ENCODE assay signal across 23 cellular contexts in the genomic region with DNA sequence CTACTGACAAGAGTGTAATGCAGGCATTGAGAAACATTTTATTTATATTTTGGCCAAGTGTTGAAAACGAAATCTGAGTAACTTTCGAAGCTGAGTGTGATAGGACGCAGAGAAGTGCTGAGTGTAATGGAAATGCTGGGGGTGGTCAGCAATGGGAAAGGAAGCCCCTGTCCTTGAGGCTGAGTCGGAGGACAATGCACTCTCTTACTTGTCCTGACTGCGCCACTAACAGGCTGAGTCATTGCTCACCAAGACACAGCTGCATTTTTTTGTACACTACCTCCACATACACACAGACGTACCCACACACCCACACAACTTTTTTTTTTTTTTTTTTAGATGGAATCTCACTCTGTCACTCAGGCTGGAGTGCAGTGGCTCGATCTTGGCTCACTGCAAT.
"Had no signal": no experiment of that assay in that cellular context is flagged by ENCODE, and none has a peak within 500 bp of the region (broad histone marks: within the 10 kb centered on the region; RNA-seq: fewer than 3 reads in every experiment).

No MANE protein-coding gene starts in this region.

- H3K4me3 Mint-ChIP-seq: activated CD8-positive, alpha-beta T cell treated with anti-CD3 and anti-CD28 coated beads for 36 hours; activated naive CD4-positive, alpha-beta T cell treated with anti-CD3 and anti-CD28 coated beads, Interleukin-2, amount 10 ng/mL, durations not matched to agents 7 days and 5 days; activated naive CD8-positive, alpha-beta T cell treated with anti-CD3 and anti-CD28 coated beads, Interleukin-2, amount 10 ng/mL, durations not matched to agents 7 days and 5 days; activated T-cell treated with anti-CD3 and anti-CD28 coated beads, Interleukin-2, amount 50 U/mL, for 72 hours; T-helper 17 cell had no signal

- DNase-seq: activated CD4-positive, CD25-positive, alpha-beta regulatory T cell; activated CD8-positive, alpha-beta memory T cell treated with anti-CD3 and anti-CD28 coated beads, Interleukin-2, amount 50 U/mL, for 4 hours; activated CD8-positive, alpha-beta T cell treated with anti-CD3 and anti-CD28 coated beads for 36 hours; activated gamma-delta T cell treated with Interleukin-2 at 50 U/mL for 16 hours; activated naive CD4-positive, alpha-beta T cell treated with anti-CD3 and anti-CD28 coated beads, Interleukin-2, amount 10 ng/mL, durations not matched to agents 7 days and 5 days; activated naive CD8-positive, alpha-beta T cell treated with anti-CD3 and anti-CD28 coated beads, Interleukin-2, amount 10 ng/mL, durations not matched to agents 7 days and 5 days; activated T-cell treated with anti-CD3 and anti-CD28 coated beads, Interleukin-2, amount 50 U/mL, for 72 hours; adrenal gland; anterior cingulate cortex; caudate nucleus; MG63; NCI-H1105 treated with DMSO at 0.1 percent for 48 hours; NCI-H1436 treated with DMSO at 0.1 percent for 48 hours; NCI-H187; NCI-H2081; NCI-H510A treated with DMSO at 0.1 percent for 48 hours; NCI-H69; Peyer's patch; SHP77 treated with DMSO at 0.1 percent for 48 hours; T-helper 17 cell; T-helper 9 cell had no signal

- H3K27me3 ChIP-seq: adrenal gland, breast epithelium, MG63, Peyer's patch had no signal

- ATAC-seq: activated CD8-positive, alpha-beta T cell treated with anti-CD3 and anti-CD28 coated beads for 36 hours; activated T-cell treated with anti-CD3 and anti-CD28 coated beads, Interleukin-2, amount 50 U/mL, for 72 hours; T-helper 17 cell had no signal

- H3K36me3 Mint-ChIP-seq: activated naive CD4-positive, alpha-beta T cell treated with anti-CD3 and anti-CD28 coated beads, Interleukin-2, amount 10 ng/mL, durations not matched to agents 7 days and 5 days; activated naive CD8-positive, alpha-beta T cell treated with anti-CD3 and anti-CD28 coated beads, Interleukin-2, amount 10 ng/mL, durations not matched to agents 7 days and 5 days had no signal

- H3K27ac ChIP-seq: adrenal gland, breast epithelium, Peyer's patch had no signal

- H3K4me3 ChIP-seq: adrenal gland, breast epithelium, MG63, Peyer's patch had no signal

- H3K4me1 ChIP-seq: adrenal gland, breast epithelium, Peyer's patch had no signal

- H3K27me3 Mint-ChIP-seq: activated CD8-positive, alpha-beta T cell treated with anti-CD3 and anti-CD28 coated beads for 36 hours; activated naive CD4-positive, alpha-beta T cell treated with anti-CD3 and anti-CD28 coated beads, Interleukin-2, amount 10 ng/mL, durations not matched to agents 7 days and 5 days; activated naive CD8-positive, alpha-beta T cell treated with anti-CD3 and anti-CD28 coated beads, Interleukin-2, amount 10 ng/mL, durations not matched to agents 7 days and 5 days had no signal

- H3K27ac Mint-ChIP-seq: activated CD8-positive, alpha-beta T cell treated with anti-CD3 and anti-CD28 coated beads for 36 hours; activated naive CD4-positive, alpha-beta T cell treated with anti-CD3 and anti-CD28 coated beads, Interleukin-2, amount 10 ng/mL, durations not matched to agents 7 days and 5 days; activated naive CD8-positive, alpha-beta T cell treated with anti-CD3 and anti-CD28 coated beads, Interleukin-2, amount 10 ng/mL, durations not matched to agents 7 days and 5 days; activated T-cell treated with anti-CD3 and anti-CD28 coated beads, Interleukin-2, amount 50 U/mL, for 72 hours; activated T-helper 2 cell treated with anti-CD3 and anti-CD28 coated beads, Interferon-gamma antibody, Interleukin-2, Interleukin-4, amounts not matched to agents 10 μg/mL and 5 μg/mL and 100 μg/mL, durations not matched to agents 14 hours and 24 hours and 36 hours; T-helper 17 cell had no signal

- H3K36me3 ChIP-seq: adrenal gland, breast epithelium, MG63, Peyer's patch had no signal

- H3K4me1 Mint-ChIP-seq: activated naive CD4-positive, alpha-beta T cell treated with anti-CD3 and anti-CD28 coated beads, Interleukin-2, amount 10 ng/mL, durations not matched to agents 7 days and 5 days; activated naive CD8-positive, alpha-beta T cell treated with anti-CD3 and anti-CD28 coated beads, Interleukin-2, amount 10 ng/mL, durations not matched to agents 7 days and 5 days; T-helper 17 cell had no signal

- H3K9me3 Mint-ChIP-seq: activated CD8-positive, alpha-beta T cell treated with anti-CD3 and anti-CD28 coated beads for 36 hours; activated naive CD4-positive, alpha-beta T cell treated with anti-CD3 and anti-CD28 coated beads, Interleukin-2, amount 10 ng/mL, durations not matched to agents 7 days and 5 days; activated naive CD8-positive, alpha-beta T cell treated with anti-CD3 and anti-CD28 coated beads, Interleukin-2, amount 10 ng/mL, durations not matched to agents 7 days and 5 days; activated T-cell treated with anti-CD3 and anti-CD28 coated beads, Interleukin-2, amount 50 U/mL, for 72 hours; activated T-helper 2 cell treated with anti-CD3 and anti-CD28 coated beads, Interferon-gamma antibody, Interleukin-2, Interleukin-4, amounts not matched to agents 10 μg/mL and 5 μg/mL and 100 μg/mL, durations not matched to agents 14 hours and 24 hours and 36 hours had no signal

- H3K9me3 ChIP-seq: adrenal gland, breast epithelium, MG63, Peyer's patch had no signal
